In the genomic region with DNA sequence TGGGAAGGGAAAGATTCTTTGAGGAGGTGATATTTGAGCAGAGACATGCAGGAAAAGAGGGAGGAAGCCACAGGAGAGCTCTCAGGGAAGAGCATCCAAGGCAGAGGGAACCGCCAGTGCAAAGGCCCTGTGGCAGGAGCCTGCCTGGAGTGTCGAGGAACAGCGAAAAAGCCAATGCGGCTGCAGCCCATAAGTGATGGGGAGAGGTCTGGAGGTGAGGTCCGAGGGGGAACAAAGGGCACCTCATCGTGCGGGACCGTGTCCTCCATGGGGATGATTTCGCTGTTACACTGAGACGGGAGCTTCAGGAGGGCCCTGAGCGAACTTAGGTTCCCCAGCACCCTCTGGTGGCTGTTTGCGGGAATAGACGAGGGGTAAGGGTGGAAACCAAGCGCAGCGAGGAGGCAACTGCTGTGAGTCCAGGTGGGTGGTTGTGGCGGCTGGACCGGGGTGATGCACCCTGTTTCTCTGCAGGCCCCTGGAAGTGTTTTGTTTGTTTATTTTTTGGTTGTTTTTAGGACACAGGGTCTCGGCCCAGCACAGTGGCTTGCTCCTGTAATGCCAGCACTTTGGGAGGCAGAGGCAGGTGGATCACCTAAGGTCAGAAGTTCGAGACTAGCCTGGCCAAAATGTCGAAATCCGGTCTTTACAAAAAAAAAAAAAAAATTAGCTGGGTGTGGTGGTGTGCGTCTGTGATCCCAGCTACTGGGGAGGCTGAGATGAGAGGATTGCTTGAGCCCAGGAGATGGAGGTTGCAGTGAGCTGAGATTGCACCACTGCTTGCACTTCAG, we compare ENCODE assay signal across 8 cellular contexts. TPM values are rescaled to one million over a fixed set of nuclear protein-coding genes. Genes with fewer than 3 reads are reported as not detected.
DNase-seq lines count a peak whose midpoint lies in the region; ATAC-seq and TF ChIP-seq lines count a peak whose summit lies in the region.

No MANE protein-coding gene starts in this region.

- peaks cover 2% of the 10 kb centered on the region for H3K36me3 Mint-ChIP-seq in activated naive CD8-positive, alpha-beta T cell treated with anti-CD3 and anti-CD28 coated beads, Interleukin-2, amount 10 ng/mL, durations not matched to agents 7 days and 5 days

- no peaks in the 10 kb centered on the region for H3K4me1 ChIP-seq in right atrium auricular region

- H3K9me3 Mint-ChIP-seq in activated naive CD8-positive, alpha-beta T cell treated with anti-CD3 and anti-CD28 coated beads, Interleukin-2, amount 10 ng/mL, durations not matched to agents 7 days and 5 days: no peaks in the 10 kb centered on the region

- no peaks in the 10 kb centered on the region for H3K4me1 Mint-ChIP-seq in activated naive CD8-positive, alpha-beta T cell treated with anti-CD3 and anti-CD28 coated beads, Interleukin-2, amount 10 ng/mL, durations not matched to agents 7 days and 5 days

- H3K27ac ChIP-seq in right atrium auricular region: no peak overlapping the region

- TF ChIP-seq CTCF in GM12801 (IDR thresholded peaks at IDR 0.05; ENCODE audit: extremely low read depth, insufficient read length): peak; percentile 2
- peak; percentile 79 to 88 for TF ChIP-seq CTCF in right atrium auricular region (IDR thresholded peaks at IDR 0.05)

- H3K36me3 ChIP-seq in right atrium auricular region: peaks cover 3% of the 10 kb centered on the region

- DNase-seq in NCI-H1092 (lab: John Stamatoyannopoulos, UW) (peak; percentile 14), T follicular helper cell (ENCODE audit: low read depth) (peak; percentile 54), right atrium auricular region (ENCODE audit: low spot score) (peak; percentile 76), sciatic nerve (ENCODE audit: low spot score) (peak; percentile 81)
- DNase-seq in activated naive CD8-positive, alpha-beta T cell treated with anti-CD3 and anti-CD28 coated beads, Interleukin-2, amount 10 ng/mL, durations not matched to agents 7 days and 5 days: peak; percentile 77

- intact Hi-C loops in sciatic nerve (cut with DNase I): no loop called here

- H3K27me3 ChIP-seq in right atrium auricular region: no peaks in the 10 kb centered on the region

- POLR2A ChIA-PET in activated naive CD8-positive, alpha-beta T cell treated with anti-CD3 and anti-CD28 coated beads, Interleukin-2, amount 10 ng/mL, durations not matched to agents 7 days and 5 days (lab: Charles Lee): interaction anchor here (0.6 to 0.9 kb wide), 2 partner anchors 39 to 270 kb away, joined by 3 to 4 read pairs; no protein-coding TSS in a partner anchor

- H3K9me3 ChIP-seq in right atrium auricular region: no peaks in the 10 kb centered on the region

- H3K4me3 Mint-ChIP-seq in activated naive CD8-positive, alpha-beta T cell treated with anti-CD3 and anti-CD28 coated beads, Interleukin-2, amount 10 ng/mL, durations not matched to agents 7 days and 5 days: no peak overlapping the region

- peaks cover 13% of the 10 kb centered on the region for H3K27me3 Mint-ChIP-seq in activated naive CD8-positive, alpha-beta T cell treated with anti-CD3 and anti-CD28 coated beads, Interleukin-2, amount 10 ng/mL, durations not matched to agents 7 days and 5 days

- ATAC-seq in activated naive CD8-positive, alpha-beta T cell treated with anti-CD3 and anti-CD28 coated beads, Interleukin-2, amount 10 ng/mL, durations not matched to agents 7 days and 5 days (ENCODE audit: low read depth): peak; percentile 90
- ATAC-seq in sciatic nerve: peak; percentile 81
- no peak for ATAC-seq in GM21825 (IDR thresholded peaks at IDR 0.05; ENCODE audit: unreplicated experiment)
- no peak for ATAC-seq in GM21619 (IDR thresholded peaks at IDR 0.05; ENCODE audit: unreplicated experiment)

- H3K27ac Mint-ChIP-seq in activated naive CD8-positive, alpha-beta T cell treated with anti-CD3 and anti-CD28 coated beads, Interleukin-2, amount 10 ng/mL, durations not matched to agents 7 days and 5 days: no peak overlapping the region

- no peak overlapping the region for H3K4me3 ChIP-seq in right atrium auricular region

RNA-seq across cellular contexts. Expression of a gene that starts 5.9 kb away (rescaled TPM):
- total RNA-seq in activated naive CD8-positive, alpha-beta T cell treated with anti-CD3 and anti-CD28 coated beads, Interleukin-2, amount 10 ng/mL, durations not matched to agents 7 days and 5 days: under 1 TPM; 0.22 to 0.23 TPM
- total RNA-seq in right atrium auricular region (10 to 100 TPM; 44.9 to 70.3 TPM), sciatic nerve (153 TPM)

RNA-seq across cellular contexts. Expression of a gene that starts 38.0 kb away (rescaled TPM):
- 100 to 1,000 TPM; 434 to 469 TPM for total RNA-seq in activated naive CD8-positive, alpha-beta T cell treated with anti-CD3 and anti-CD28 coated beads, Interleukin-2, amount 10 ng/mL, durations not matched to agents 7 days and 5 days
- total RNA-seq in right atrium auricular region (100 to 1,000 TPM; 143 to 243 TPM), sciatic nerve (297 TPM)

Comparison
In these comparisons a context has a peak if more than half of its experiments do, and no peak if none do; other contexts are left out.
1. DNase-seq: peak in every context shown above with its lines; median percentile 81 in sciatic nerve; 77 in activated naive CD8-positive, alpha-beta T cell treated with anti-CD3 and anti-CD28 coated beads, Interleukin-2, amount 10 ng/mL, durations not matched to agents 7 days and 5 days; 76 in right atrium auricular region; 54 in T follicular helper cell; 14 in NCI-H1092.
2. ATAC-seq: peak in activated naive CD8-positive, alpha-beta T cell treated with anti-CD3 and anti-CD28 coated beads, Interleukin-2, amount 10 ng/mL, durations not matched to agents 7 days and 5 days (single experiment) and sciatic nerve (single experiment); none in GM21825 (single experiment) and GM21619 (single experiment).
3. RNA of a gene that starts 5.9 kb away (total RNA-seq): 153 TPM in sciatic nerve (single experiment) and 44.9 to 70.3 TPM in right atrium auricular region; 0.22 to 0.23 TPM in activated naive CD8-positive, alpha-beta T cell treated with anti-CD3 and anti-CD28 coated beads, Interleukin-2, amount 10 ng/mL, durations not matched to agents 7 days and 5 days; every median in the first group is over 10 times any median in the second.